Comparison of ENCODE assay signal across 20 cellular contexts in the genomic region with DNA sequence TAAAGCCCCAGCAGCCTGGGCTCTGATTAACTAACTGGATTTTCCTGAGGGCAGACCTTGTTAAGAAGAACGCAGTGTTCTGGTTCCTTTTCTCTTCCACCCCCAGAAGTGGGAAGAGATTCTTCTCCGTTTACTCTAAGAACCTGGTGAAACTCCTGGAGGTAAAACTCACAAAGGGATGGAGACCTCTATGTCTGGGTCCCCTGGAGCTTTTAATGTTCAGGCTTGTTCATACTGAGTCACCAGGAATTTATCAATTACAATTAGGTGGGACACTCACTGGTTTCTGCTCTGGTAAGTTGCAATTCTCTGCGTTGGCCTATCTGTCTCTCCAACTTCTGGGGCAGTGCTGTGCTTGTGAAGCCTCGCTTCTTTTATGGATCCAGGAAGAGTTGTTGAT.
DNase-seq lines count a peak whose midpoint lies in the region; ATAC-seq and TF ChIP-seq lines count a peak whose summit lies in the region.
"Had no signal": no experiment of that assay in that cellular context is flagged by ENCODE, and none has a peak within 500 bp of the region (broad histone marks: within the 10 kb centered on the region; RNA-seq: fewer than 3 reads in every experiment).

No MANE protein-coding gene starts in this region.

- in situ Hi-C loops in astrocyte of the cerebellum (cut with HindIII; ENCODE audit: low sequenced_read_pairs) = no loop called here
- in situ Hi-C loops in ACHN (cut with HindIII; ENCODE audit: low pct_ligation_motif_present, low pct_unique_long_range_greater_than_20kb, low sequenced_read_pairs) = no loop called here

- no peak for TF ChIP-seq CTCF in astrocyte of the cerebellum (IDR thresholded peaks at IDR 0.05; ENCODE audit: low read depth, low read length, missing control alignments)

- no peak overlapping the region for H3K4me3 ChIP-seq in astrocyte of the cerebellum (ENCODE audit: low read depth, low read length)

- H3K36me3 Mint-ChIP-seq in stimulated activated naive B cell treated with anti-CD40 and anti-IgM and Interleukin-4, amounts not matched to agents 10 μg/mL and 1 μg/mL and 100 μg/mL, for 72 hours = no peaks in the 10 kb centered on the region
- H3K36me3 Mint-ChIP-seq: CD14-positive monocyte, IgD-negative memory B cell had no signal

- peaks cover 0 to 3% of the 10 kb centered on the region in 2 donors for H3K9me3 Mint-ChIP-seq in stimulated activated naive B cell treated with anti-CD40 and anti-IgM and Interleukin-4, amounts not matched to agents 10 μg/mL and 1 μg/mL and 100 μg/mL, for 72 hours

- H3K27ac ChIP-seq in caudate nucleus (ENCODE audit: low read depth, low read length) = no peak overlapping the region

- ATAC-seq in stimulated activated naive B cell treated with anti-CD40 and anti-IgM and Interleukin-4, amounts not matched to agents 10 μg/mL and 1 μg/mL and 100 μg/mL, for 72 hours (replicated peaks) = no peak

- no peak overlapping the region for H3K4me3 Mint-ChIP-seq in stimulated activated naive B cell treated with anti-CD40 and anti-IgM and Interleukin-4, amounts not matched to agents 10 μg/mL and 1 μg/mL and 100 μg/mL, for 72 hours
- H3K4me3 Mint-ChIP-seq: B cell, CD14-positive monocyte, IgD-negative memory B cell had no signal

- DNase-seq in ELR (ENCODE audit: low read depth) = peak; percentile 22
- DNase-seq in astrocyte of the cerebellum (ENCODE audit: low read depth) = peak; percentile 27
- DNase-seq in iris pigment epithelial cell (ENCODE audit: low read depth) = peak; percentile 38
- peak; percentile 27 for DNase-seq in non-pigmented ciliary epithelial cell (ENCODE audit: low read depth)
- no peak for DNase-seq in activated CD4-positive, alpha-beta T cell treated with anti-CD3 and anti-CD28 coated beads, Interleukin-2, amount 50 U/mL, for 4 hours
- no peak for DNase-seq in caudate nucleus (lab: John Stamatoyannopoulos, UW)
- no peak for DNase-seq in stimulated activated naive B cell treated with anti-CD40 and anti-IgM and Interleukin-4, amounts not matched to agents 10 μg/mL and 1 μg/mL and 100 μg/mL, for 72 hours
- no peak for DNase-seq in ACHN
- DNase-seq: DMS53, EL, H7, NCI-H1105, NCI-H146, NCI-H2029, NCI-H2227 treated with DMSO at 0.1 percent for 48 hours, NCI-H510A, SIG-M5 had no signal

- H3K27ac Mint-ChIP-seq in stimulated activated naive B cell treated with anti-CD40 and anti-IgM and Interleukin-4, amounts not matched to agents 10 μg/mL and 1 μg/mL and 100 μg/mL, for 72 hours = no peak overlapping the region
- H3K27ac Mint-ChIP-seq: B cell, CD14-positive monocyte, IgD-negative memory B cell had no signal

- H3K27me3 Mint-ChIP-seq in stimulated activated naive B cell treated with anti-CD40 and anti-IgM and Interleukin-4, amounts not matched to agents 10 μg/mL and 1 μg/mL and 100 μg/mL, for 72 hours = peaks cover 0 to 6% of the 10 kb centered on the region in 2 donors
- H3K27me3 Mint-ChIP-seq: B cell had no signal

- H3K4me1 Mint-ChIP-seq in stimulated activated naive B cell treated with anti-CD40 and anti-IgM and Interleukin-4, amounts not matched to agents 10 μg/mL and 1 μg/mL and 100 μg/mL, for 72 hours = no peaks in the 10 kb centered on the region
- H3K4me1 Mint-ChIP-seq: B cell, CD14-positive monocyte, IgD-negative memory B cell had no signal

Comparison
In these comparisons a context has a peak if more than half of its experiments do, and no peak if none do; other contexts are left out.
1. DNase-seq: peak in ELR (single experiment), astrocyte of the cerebellum (single experiment), iris pigment epithelial cell (single experiment) and non-pigmented ciliary epithelial cell (single experiment); none in activated CD4-positive, alpha-beta T cell treated with anti-CD3 and anti-CD28 coated beads, Interleukin-2, amount 50 U/mL, for 4 hours (0 of 2), caudate nucleus (0 of 61), stimulated activated naive B cell treated with anti-CD40 and anti-IgM and Interleukin-4, amounts not matched to agents 10 μg/mL and 1 μg/mL and 100 μg/mL, for 72 hours (single experiment) and ACHN (single experiment).